ENCODE assay signal across 11 cellular contexts in genomic region chr5:69502375-69503143, GRCh38. TPM values are rescaled to one million over a fixed set of nuclear protein-coding genes. Genes with fewer than 3 reads are reported as not detected.
A peak's percentile ranks its signal among the peaks of the same experiment; 100 is the strongest.
DNase-seq lines count a peak whose midpoint lies in the region; ATAC-seq and TF ChIP-seq lines count a peak whose summit lies in the region.
"Had no signal": no experiment of that assay in that cellular context is flagged by ENCODE, and none has a peak within 500 bp of the region (broad histone marks: within the 10 kb centered on the region; RNA-seq: fewer than 3 reads in every experiment).

No MANE protein-coding gene starts in this region.

- H4K20me1 ChIP-seq in mammary epithelial cell (ENCODE audit: insufficient read depth, low read length), result no peaks in the 10 kb centered on the region

- no peak for TF ChIP-seq CTCF in AG09319 (IDR thresholded peaks at IDR 0.05; ENCODE audit: low read depth, low read length)
- no peak for TF ChIP-seq CTCF in mammary epithelial cell (conservative IDR thresholded peaks at IDR 0.05 in 1 of 2, IDR thresholded peaks at IDR 0.05 in 1 of 2; ENCODE audit: extremely low read depth in 1 of 2, insufficient read depth in 1 of 2, low read depth in 1 of 2, low read length in 2 of 2)
- no peak for TF ChIP-seq CTCF in left lung (IDR thresholded peaks at IDR 0.05)
- no peak for TF ChIP-seq CTCF in esophagus squamous epithelium (IDR thresholded peaks at IDR 0.05)
- TF ChIP-seq CTCF in esophagus muscularis mucosa (IDR thresholded peaks at IDR 0.05), result no peak

- peak overlapping the region; percentile 66 for H3K4me2 ChIP-seq in mammary epithelial cell (ENCODE audit: insufficient read depth, low read depth, low read length)

- CTCF ChIA-PET in mammary epithelial cell (lab: Charles Lee; ENCODE audit: low non-redundant PET), result no interaction called here

- H3K4me1 ChIP-seq in HUES48 (ENCODE audit: control insufficient read depth, insufficient read depth, low read length), result peaks cover 30% of the 10 kb centered on the region
- H3K4me1 ChIP-seq in mammary epithelial cell (ENCODE audit: insufficient read depth, low read length), result peaks cover 18% of the 10 kb centered on the region
- peaks cover 0 to 6% of the 10 kb centered on the region in 2 donors for H3K4me1 ChIP-seq in left lung
- H3K4me1 ChIP-seq in esophagus squamous epithelium, result peaks cover 0 to 30% (median 0%) of the 10 kb centered on the region in 3 donors
- no peaks in the 10 kb centered on the region for H3K4me1 ChIP-seq in esophagus muscularis mucosa
- H3K4me1 ChIP-seq: BE2C had no signal

- H3K4me3 ChIP-seq in HUES48 (ENCODE audit: low read depth, low read length), result peak overlapping the region; percentile 9; the same call in 1 of the 2 replicates
- no peak overlapping the region for H3K4me3 ChIP-seq in mammary epithelial cell (replicated peaks in 1 of 3; ENCODE audit: insufficient read depth in 1 of 3, low read depth in 2 of 3, low read length in 3 of 3)
- no peak overlapping the region for H3K4me3 ChIP-seq in left lung
- H3K4me3 ChIP-seq in esophagus squamous epithelium, result no peak overlapping the region
- H3K4me3 ChIP-seq in esophagus muscularis mucosa, result no peak overlapping the region

- in situ Hi-C loops in mammary epithelial cell (cut with MboI; ENCODE audit: low sequenced_read_pairs in 2 of 2), result no loop called here

- peak; percentile 61 for ATAC-seq in left lung

- no peaks in the 10 kb centered on the region for H3K27me3 ChIP-seq in HUES48 (ENCODE audit: control insufficient read depth, insufficient read depth, low read length)
- H3K27me3 ChIP-seq in mammary epithelial cell (ENCODE audit: insufficient read depth, low read length), result no peaks in the 10 kb centered on the region
- H3K27me3 ChIP-seq in left lung, result no peaks in the 10 kb centered on the region
- peaks cover 0 to 26% (median 0%) of the 10 kb centered on the region in 4 donors for H3K27me3 ChIP-seq in esophagus squamous epithelium
- peaks cover 0 to 52% (median 0%) of the 10 kb centered on the region in 4 donors for H3K27me3 ChIP-seq in esophagus muscularis mucosa

- TSS peak; percentile 86 for BruUV-seq in mammary epithelial cell (replicated peaks; lab: Mats Ljungman, UMichigan)

- H3K9me3 ChIP-seq in HUES48 (ENCODE audit: control insufficient read depth, insufficient read depth, low read length) (no peaks in the 10 kb centered on the region), mammary epithelial cell (replicated peaks; ENCODE audit: insufficient read depth, low read length) (no peaks in the 10 kb centered on the region), left lung (no peaks in the 10 kb centered on the region), esophagus squamous epithelium (no peaks in the 10 kb centered on the region), esophagus muscularis mucosa (no peaks in the 10 kb centered on the region)
- H3K9me3 ChIP-seq: BE2C had no signal

- TF ChIP-seq POLR2A in esophagus squamous epithelium (IDR thresholded peaks at IDR 0.05) (no peak), esophagus muscularis mucosa (IDR thresholded peaks at IDR 0.05; ENCODE audit: low read depth) (no peak)

- peak overlapping the region; percentile 94 for H3K27ac ChIP-seq in HUES48 (ENCODE audit: low read depth, low read length)
- peak overlapping the region; percentile 89 for H3K27ac ChIP-seq in mammary epithelial cell (ENCODE audit: insufficient read depth, low read depth, low read length)
- H3K27ac ChIP-seq in left lung, result peak overlapping the region; percentile 49 to 76
- no peak overlapping the region for H3K27ac ChIP-seq in esophagus squamous epithelium
- no peak overlapping the region for H3K27ac ChIP-seq in esophagus muscularis mucosa (replicated peaks in 1 of 4)

- H3K9ac ChIP-seq in HUES48 (ENCODE audit: low read depth, low read length) (peak overlapping the region; percentile 36; the same call in 1 of the 2 replicates), mammary epithelial cell (ENCODE audit: insufficient read depth, low read length) (peak overlapping the region; percentile 42)

- WGBS in mammary epithelial cell (ENCODE audit: low coverage, missing lambda C conversion rate), result 29% methylated on average over 7 of the region's 7 CpGs
- 45 to 50% methylated on average over 7 of the region's 7 CpGs for WGBS in esophagus squamous epithelium, 2 donors
- 65% methylated on average over 7 of the region's 7 CpGs for WGBS in esophagus muscularis mucosa

- peak overlapping the region; percentile 65 for H2AFZ ChIP-seq in mammary epithelial cell (ENCODE audit: low read depth, low read length)

- no peak for TF ChIP-seq EP300 in esophagus muscularis mucosa (IDR thresholded peaks at IDR 0.05)

- DNase-seq in AG09319 (ENCODE audit: extremely low read depth, low read depth) (peak; percentile 14), mammary epithelial cell (peak; percentile 88), left lung (no peak), NCI-H1417 treated with DMSO at 0.1 percent for 48 hours (lab: John Stamatoyannopoulos, UW) (no peak), esophagus squamous epithelium (lab: John Stamatoyannopoulos, UW) (no peak), esophagus muscularis mucosa (ENCODE audit: extremely low spot score) (no peak)
- DNase-seq in effector CD4-positive, alpha-beta T cell, result no peak
- DNase-seq: BE2C; NCI-H510A treated with DMSO at 0.1 percent for 48 hours; stimulated activated CD4-positive, alpha-beta T cell treated with anti-CD3 and anti-CD28 coated beads, Interleukin-12 subunit alpha, Interleukin-12 subunit beta, amount 100 ng/mL, for 4 hours had no signal

- H3K36me3 ChIP-seq in HUES48 (ENCODE audit: control insufficient read depth, insufficient read depth, low read length) (peaks cover 34% of the 10 kb centered on the region), mammary epithelial cell (ENCODE audit: insufficient read depth, low read length) (no peaks in the 10 kb centered on the region), left lung (peaks cover 0 to 5% of the 10 kb centered on the region in 2 donors), esophagus squamous epithelium (peaks cover 0 to 22% (median 0%) of the 10 kb centered on the region in 3 donors), esophagus muscularis mucosa (no peaks in the 10 kb centered on the region)
- H3K36me3 ChIP-seq: BE2C had no signal

- dilution Hi-C loops in mammary epithelial cell (cut with HindIII; ENCODE audit: low sequenced_read_pairs), result no loop called here

- intact Hi-C loops in mammary epithelial cell (cut with micrococcal nuclease), result loop anchor here (2.0 kb wide), 1 partner anchor 134 kb away; the partner anchor contains the start of genes AK6, RAD17 and TAF9
- intact Hi-C loops in left lung (cut with DNase I), result no loop called here
- intact Hi-C loops in esophagus squamous epithelium (cut with DNase I), result no loop called here
- intact Hi-C loops in esophagus muscularis mucosa (cut with DNase I), result no loop called here

- no peaks in the 10 kb centered on the region for H3K79me2 ChIP-seq in mammary epithelial cell (ENCODE audit: insufficient read depth, low read length)

RNA-seq across cellular contexts. Expression of gene OCLN, which starts 10.0 kb away (rescaled TPM):
- total RNA-seq in mammary epithelial cell, result 10 to 100 TPM; 12.0 to 21.6 TPM
- polyA plus RNA-seq in mammary epithelial cell, result 4.6 TPM
- polyA minus RNA-seq in mammary epithelial cell, result 17.5 TPM
- total RNA-seq in left lung, result 100 to 1,000 TPM in 1 of 2 donors, 10 to 100 TPM in 1; 85.7 to 124 TPM
- 10 to 100 TPM; 12.0 to 56.2 (median 31.8) TPM for total RNA-seq in esophagus squamous epithelium
- 1 to 10 TPM in 3 of 4 donors, under 1 TPM in 1; 0.83 to 4.2 (median 1.8) TPM for total RNA-seq in esophagus muscularis mucosa

RNA-seq across cellular contexts. Expression of gene GTF2H2C, which starts 57.4 kb away (rescaled TPM):
- total RNA-seq in mammary epithelial cell, result 10 to 100 TPM; 32.6 to 35.2 TPM
- polyA plus RNA-seq in mammary epithelial cell, result 16.9 TPM
- polyA minus RNA-seq in mammary epithelial cell, result 28.6 TPM
- 10 to 100 TPM; 30.6 to 36.0 TPM for total RNA-seq in left lung
- 10 to 100 TPM; 10.0 to 17.0 (median 11.4) TPM for total RNA-seq in esophagus squamous epithelium
- 10 to 100 TPM; 13.9 to 22.7 (median 16.3) TPM for total RNA-seq in esophagus muscularis mucosa

Comparison
In these comparisons a context has a peak if more than half of its experiments do, and no peak if none do; other contexts are left out.
1. DNase-seq: peak in AG09319 (single experiment) and mammary epithelial cell (single experiment); none in left lung (0 of 2), NCI-H1417 treated with DMSO at 0.1 percent for 48 hours (single experiment), esophagus squamous epithelium (single experiment), esophagus muscularis mucosa (single experiment) and effector CD4-positive, alpha-beta T cell (single experiment).
2. H3K27ac ChIP-seq: peak in HUES48 (single experiment), mammary epithelial cell (single experiment) and left lung (2 of 2); none in esophagus squamous epithelium (0 of 4) and esophagus muscularis mucosa (0 of 4).